In genomic region chr6:127100510-127101140, GRCh38 we compare ENCODE assay signal across 1 cellular context.
TF ChIP-seq lines count a peak whose summit lies in the region.

No MANE protein-coding gene starts in this region.

TF ChIP-seq in H1, 55 proteins besides CTCF, POLR2A, EP300 and RAD21:
- TF ChIP-seq SP1 (IDR thresholded peaks at IDR 0.05; ENCODE audit: low read depth, low read length) (no peak), YY1 (IDR thresholded peaks at IDR 0.05; ENCODE audit: low read depth, low read length) (no peak), RBBP5 (IDR thresholded peaks at IDR 0.05; ENCODE audit: borderline replicate concordance, low read depth, low read length) (no peak), CHD7 (IDR thresholded peaks at IDR 0.05; ENCODE audit: insufficient replicate concordance, low read length) (no peak), EGR1 (IDR thresholded peaks at IDR 0.05; ENCODE audit: borderline replicate concordance, low read depth, low read length) (no peak), RNF2 (IDR thresholded peaks at IDR 0.05; ENCODE audit: borderline replicate concordance, low read depth, low read length, missing control alignments, poor library complexity, severe bottlenecking) (no peak), CREB1 (IDR thresholded peaks at IDR 0.05) (no peak)
TF ChIP-seq in H1: peak in this region for 0.
